ENCODE assay signal across 2 cellular contexts in genomic region chr2:168768357-168768756, GRCh38. TPM values are rescaled to one million over a fixed set of nuclear protein-coding genes. Genes with fewer than 3 reads are reported as not detected.
"Had no signal": no experiment of that assay in that cellular context is flagged by ENCODE, and none has a peak within 500 bp of the region (broad histone marks: within the 10 kb centered on the region; RNA-seq: fewer than 3 reads in every experiment).

No MANE protein-coding gene starts in this region.

RNA-seq across cellular contexts. Expression of gene NOSTRIN, which starts 34.1 kb away (rescaled TPM):
- polyA plus RNA-seq: naive thymus-derived CD4-positive, alpha-beta T cell; neural cell had no signal
